14 cellular contexts compared by ENCODE assay signal in the genomic region with DNA sequence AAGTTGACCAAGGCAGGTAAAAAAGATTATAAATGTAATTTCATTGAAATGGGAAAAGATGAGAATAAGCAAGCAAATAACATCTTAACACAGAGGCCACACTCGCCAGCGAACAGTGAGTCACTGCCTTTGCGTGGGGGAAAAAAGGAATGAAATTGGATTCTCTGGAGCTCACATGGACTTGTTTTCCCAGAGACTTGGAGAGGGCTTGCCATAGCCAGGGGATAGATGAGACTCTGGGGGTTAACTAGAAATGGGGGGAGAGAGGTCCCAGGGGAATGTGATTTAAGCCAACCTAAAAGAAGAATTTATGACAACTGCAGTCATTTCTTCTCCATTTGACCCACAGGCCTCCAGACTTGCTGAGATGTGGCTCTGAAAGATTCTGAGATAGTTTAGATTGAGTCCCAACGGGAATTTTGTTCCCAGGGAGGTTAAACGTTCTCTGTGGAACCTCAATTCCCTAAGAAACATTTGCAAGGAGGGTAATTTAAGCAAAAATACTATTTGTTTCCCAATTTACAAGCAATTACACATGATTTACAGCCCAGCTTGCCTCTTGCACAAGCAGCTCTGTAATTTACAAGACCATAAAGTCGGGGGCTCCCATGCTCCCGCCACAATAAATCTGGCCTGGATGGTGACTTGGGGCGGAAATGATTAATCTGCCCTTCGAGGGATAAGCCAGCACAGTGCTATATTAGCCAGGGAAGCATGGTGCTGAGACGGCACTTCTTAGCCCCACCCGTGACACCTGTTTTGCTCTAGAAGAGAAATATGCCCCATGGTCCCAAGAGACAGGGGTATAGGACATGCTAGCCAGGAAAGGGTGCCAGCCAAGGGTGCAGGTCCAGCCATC.
"Had no signal": no experiment of that assay in that cellular context is flagged by ENCODE, and none has a peak within 500 bp of the region (broad histone marks: within the 10 kb centered on the region; RNA-seq: fewer than 3 reads in every experiment).

No MANE protein-coding gene starts in this region.

- ATAC-seq: sciatic nerve; stimulated activated effector memory CD8-positive, alpha-beta T cell treated with anti-CD3 and anti-CD28 coated beads, Interleukin-12 subunit alpha, Interleukin-12 subunit beta, amount 100 ng/mL, for 72 hours; stimulated activated naive CD8-positive, alpha-beta T cell treated with anti-CD3 and anti-CD28 coated beads, Interleukin-15, amount 100 ng/mL, for 72 hours had no signal

- H3K27ac Mint-ChIP-seq: activated naive CD4-positive, alpha-beta T cell treated with anti-CD3 and anti-CD28 coated beads, Interleukin-2, amount 10 ng/mL, durations not matched to agents 7 days and 5 days; memory B cell; stimulated activated effector memory CD8-positive, alpha-beta T cell treated with anti-CD3 and anti-CD28 coated beads, Interleukin-12 subunit alpha, Interleukin-12 subunit beta, amount 100 ng/mL, for 72 hours; stimulated activated naive CD8-positive, alpha-beta T cell treated with anti-CD3 and anti-CD28 coated beads, Interleukin-15, amount 100 ng/mL, for 72 hours had no signal

- H3K36me3 Mint-ChIP-seq: activated naive CD4-positive, alpha-beta T cell treated with anti-CD3 and anti-CD28 coated beads, Interleukin-2, amount 10 ng/mL, durations not matched to agents 7 days and 5 days; memory B cell; stimulated activated effector memory CD8-positive, alpha-beta T cell treated with anti-CD3 and anti-CD28 coated beads, Interleukin-12 subunit alpha, Interleukin-12 subunit beta, amount 100 ng/mL, for 72 hours had no signal

- H3K27me3 Mint-ChIP-seq: activated naive CD4-positive, alpha-beta T cell treated with anti-CD3 and anti-CD28 coated beads, Interleukin-2, amount 10 ng/mL, durations not matched to agents 7 days and 5 days had no signal

- H3K9me3 Mint-ChIP-seq: activated naive CD4-positive, alpha-beta T cell treated with anti-CD3 and anti-CD28 coated beads, Interleukin-2, amount 10 ng/mL, durations not matched to agents 7 days and 5 days; memory B cell; nephron; stimulated activated effector memory CD8-positive, alpha-beta T cell treated with anti-CD3 and anti-CD28 coated beads, Interleukin-12 subunit alpha, Interleukin-12 subunit beta, amount 100 ng/mL, for 72 hours; stimulated activated naive CD8-positive, alpha-beta T cell treated with anti-CD3 and anti-CD28 coated beads, Interleukin-15, amount 100 ng/mL, for 72 hours had no signal

- H3K4me3 Mint-ChIP-seq: activated naive CD4-positive, alpha-beta T cell treated with anti-CD3 and anti-CD28 coated beads, Interleukin-2, amount 10 ng/mL, durations not matched to agents 7 days and 5 days; memory B cell; nephron; stimulated activated effector memory CD8-positive, alpha-beta T cell treated with anti-CD3 and anti-CD28 coated beads, Interleukin-12 subunit alpha, Interleukin-12 subunit beta, amount 100 ng/mL, for 72 hours; stimulated activated naive CD8-positive, alpha-beta T cell treated with anti-CD3 and anti-CD28 coated beads, Interleukin-15, amount 100 ng/mL, for 72 hours had no signal

- DNase-seq: activated CD4-positive, CD25-positive, alpha-beta regulatory T cell; activated effector memory CD4-positive, alpha-beta T cell treated with anti-CD3 and anti-CD28 coated beads, Interleukin-2, amount 50 U/mL, for 16 hours; colonic mucosa; heart left ventricle; nucleus accumbens; small intestine; stimulated activated naive CD8-positive, alpha-beta T cell treated with anti-CD3 and anti-CD28 coated beads, Interleukin-15, amount 100 ng/mL, for 72 hours had no signal

- FAIRE-seq: bronchial epithelial cell, islet of Langerhans, small intestine had no signal

- H3K4me1 Mint-ChIP-seq: activated naive CD4-positive, alpha-beta T cell treated with anti-CD3 and anti-CD28 coated beads, Interleukin-2, amount 10 ng/mL, durations not matched to agents 7 days and 5 days; memory B cell; stimulated activated effector memory CD8-positive, alpha-beta T cell treated with anti-CD3 and anti-CD28 coated beads, Interleukin-12 subunit alpha, Interleukin-12 subunit beta, amount 100 ng/mL, for 72 hours; stimulated activated naive CD8-positive, alpha-beta T cell treated with anti-CD3 and anti-CD28 coated beads, Interleukin-15, amount 100 ng/mL, for 72 hours had no signal
